ENCODE assay signal across 8 cellular contexts in genomic region chr12:102120886-102121285, GRCh38. TPM values are rescaled to one million over a fixed set of nuclear protein-coding genes. Genes with fewer than 3 reads are reported as not detected.
A peak's percentile ranks its signal among the peaks of the same experiment; 100 is the strongest.
DNase-seq lines count a peak whose midpoint lies in the region; ATAC-seq, FAIRE-seq and TF ChIP-seq lines count a peak whose summit lies in the region.

No MANE protein-coding gene starts in this region.

- H3K14ac ChIP-seq in H1 (ENCODE audit: insufficient read length), result no peak overlapping the region
- no peak overlapping the region for H3K14ac ChIP-seq in neuronal stem cell (ENCODE audit: low read length)

- TF ChIP-seq CTCF in Panc1 (IDR thresholded peaks at IDR 0.05) (no peak), H1 (IDR thresholded peaks at IDR 0.05; ENCODE audit: control extremely low read depth in 1 of 3, insufficient read depth in 1 of 3, low read depth in 1 of 3, low read length in 3 of 3) (no peak)

- peaks cover 5 to 52% of the 10 kb centered on the region in 2 experiments for H3K79me2 ChIP-seq in H1 (ENCODE audit: control insufficient read depth in 1 of 2, insufficient read depth in 2 of 2, low read length in 2 of 2)

- H2BK15ac ChIP-seq in H1 (ENCODE audit: low read length) (no peak overlapping the region), neuronal stem cell (ENCODE audit: low read length) (no peak overlapping the region)

- H3K79me1 ChIP-seq in H1 (ENCODE audit: low read depth, low read length) (0 out of 2 replicates have a peak, but pooled peaks cover 4% of the 10 kb centered on the region), neuronal stem cell (ENCODE audit: low read depth, low read length) (peaks cover 2% of the 10 kb centered on the region)

- peaks cover 12% of the 10 kb centered on the region for H3K4me1 ChIP-seq in Panc1 (ENCODE audit: control insufficient read depth, insufficient read depth, low read length)
- H3K4me1 ChIP-seq in H1 (replicated peaks in 1 of 4; ENCODE audit: control insufficient read depth in 3 of 4, insufficient read depth in 4 of 4, low read length in 3 of 4), result peaks cover 0 to 4% (median 3%) of the 10 kb centered on the region in 4 experiments; a peak in 3 of 7 replicates
- H3K4me1 ChIP-seq in neuronal stem cell (ENCODE audit: control insufficient read depth in 2 of 2, insufficient read depth in 1 of 2, low read depth in 1 of 2, low read length in 2 of 2), result peaks cover 0 to 5% of the 10 kb centered on the region in 2 donors

- H4K91ac ChIP-seq in H1 (replicated peaks; ENCODE audit: insufficient read length, low read length) (no peak overlapping the region), neuronal stem cell (ENCODE audit: low read depth, low read length, poor library complexity) (no peak overlapping the region)

- H2AK5ac ChIP-seq in H1 (ENCODE audit: low read depth, low read length) (no peak overlapping the region), neuronal stem cell (ENCODE audit: low read depth, low read length) (no peak overlapping the region)

- intact Hi-C loops in Panc1 (cut with micrococcal nuclease; ENCODE audit: unreplicated experiment), result no loop called here

- peaks cover 12% of the 10 kb centered on the region; the same call in 1 of the 2 replicates for H3K23me2 ChIP-seq in H1 (ENCODE audit: low read depth, low read length)

- H2BK5ac ChIP-seq in H1 (ENCODE audit: low read depth, low read length) (no peak overlapping the region), neuronal stem cell (ENCODE audit: low read length) (no peak overlapping the region)

- H2AFZ ChIP-seq in H1 (ENCODE audit: low read length) (peak overlapping the region; percentile 99; the same call in 1 of the 2 replicates), neuronal stem cell (ENCODE audit: low read length) (peak overlapping the region; percentile 93)

- CTCF ChIA-PET in Panc1 (lab: Charles Lee) (no interaction called here), H1 (lab: Charles Lee; ENCODE audit: partially characterized antibody) (interaction anchor here (0.7 to 1.9 kb wide), 2 partner anchors 24 to 755 kb away, joined by 3 to 5 read pairs; no protein-coding TSS in a partner anchor)

- H2BK20ac ChIP-seq in H1 (ENCODE audit: low read length), result no peak overlapping the region

- POLR2A ChIA-PET in Panc1 (lab: Charles Lee) (interaction anchor here (0.6 kb wide), 1 partner anchor 1016 kb away, joined by 5 read pairs; no protein-coding TSS in a partner anchor), H1 (lab: Charles Lee; ENCODE audit: partially characterized antibody) (interaction anchor here (1.1 to 1.9 kb wide), 4 partner anchors 11 to 231 kb away, joined by 3 to 5 read pairs (median 4); no protein-coding TSS in a partner anchor)

- H4K5ac ChIP-seq in H1 (ENCODE audit: insufficient read length, low read depth, low read length), result no peak overlapping the region

- DNase-seq in AG20443 (ENCODE audit: low spot score) (peak; percentile 24), GM12891 (ENCODE audit: insufficient read length, low spot score) (no peak), Panc1 (ENCODE audit: low read depth, low spot score) (no peak), H1 (ENCODE audit: low read depth in 1 of 2, low spot score in 2 of 2) (no peak), neuronal stem cell (ENCODE audit: low spot score) (no peak), activated gamma-delta T cell treated with Interleukin-2 at 50 U/mL for 16 hours (no peak)

- no peak for TF ChIP-seq EP300 in H1 (IDR thresholded peaks at IDR 0.05; ENCODE audit: borderline replicate concordance in 1 of 2, low read depth in 2 of 2, low read length in 2 of 2)

- no peak overlapping the region for H2BK120ac ChIP-seq in H1 (replicated peaks; ENCODE audit: low read depth, low read length)
- no peak overlapping the region for H2BK120ac ChIP-seq in neuronal stem cell (ENCODE audit: low read depth, low read length)

- TF ChIP-seq POLR2A in GM12891 (IDR thresholded peaks at IDR 0.05; ENCODE audit: low read depth, low read length), result no peak
- no peak for TF ChIP-seq POLR2A in H1 (IDR thresholded peaks at IDR 0.05; ENCODE audit: control extremely low read depth in 1 of 2, low read depth in 2 of 2, low read length in 2 of 2)

- H3K4me2 ChIP-seq in H1 (ENCODE audit: insufficient read depth in 1 of 2, low read depth in 2 of 2, low read length in 2 of 2), result peak overlapping the region; percentile 78 to 87
- peak overlapping the region; percentile 71 for H3K4me2 ChIP-seq in neuronal stem cell (ENCODE audit: insufficient read depth, low read length, poor library complexity, severe bottlenecking)

- H3K9ac ChIP-seq in H1 (replicated peaks in 1 of 4; ENCODE audit: extremely low read depth in 1 of 4, low read depth in 3 of 4, low read length in 3 of 4) (peak overlapping the region in 3 of 4 experiments; percentile 82 to 90 (median 86); a peak in 6 of 7 replicates), neuronal stem cell (ENCODE audit: low read depth, low read length, poor library complexity) (peak overlapping the region; percentile 55)

- WGBS in H1 (ENCODE audit: extremely low coverage in 1 of 2, insufficient coverage in 1 of 2, insufficient read length in 1 of 2, insufficient replicate concordance in 2 of 2, low coverage in 1 of 2, low lambda C conversion rate in 2 of 2, missing lambda C conversion rate in 1 of 2), 2 experiments, result 54 to 100% methylated on average over 1 to 4 of the region's 4 CpGs
- 100% methylated on average over 1 of the region's 4 CpGs; no CpG with 5 or more reads in 1 of the 2 donors for WGBS in neuronal stem cell (ENCODE audit: extremely low coverage in 2 of 2, insufficient read length in 2 of 2, insufficient replicate concordance in 1 of 2), 2 donors

- H2BK12ac ChIP-seq in H1 (ENCODE audit: low read depth, low read length) (no peak overlapping the region; the same call in 1 of the 2 replicates), neuronal stem cell (ENCODE audit: low read length) (no peak overlapping the region)

- H3K4ac ChIP-seq in H1 (replicated peaks; ENCODE audit: insufficient read length, low read depth, low read length), result no peak overlapping the region
- H3K4ac ChIP-seq in neuronal stem cell (ENCODE audit: low read length), result no peak overlapping the region

- H3K27me3 ChIP-seq in Panc1 (ENCODE audit: control insufficient read depth, insufficient read depth, low read length) (no peaks in the 10 kb centered on the region), H1 (replicated peaks in 1 of 4; ENCODE audit: control insufficient read depth in 3 of 4, extremely low read depth in 1 of 4, insufficient read depth in 3 of 4, low read length in 3 of 4) (no peaks in the 10 kb centered on the region), neuronal stem cell (ENCODE audit: control insufficient read depth in 3 of 3, insufficient read depth in 3 of 3, low read depth in 1 of 3, low read length in 3 of 3) (peaks cover 0 to 2% (median 0%) of the 10 kb centered on the region in 3 experiments)

- H3K56ac ChIP-seq in H1 (replicated peaks; ENCODE audit: insufficient read length, low read depth, low read length), result no peak overlapping the region

- peaks cover 7% of the 10 kb centered on the region for H3K36me3 ChIP-seq in Panc1 (ENCODE audit: control insufficient read depth, insufficient read depth, low read length)
- peaks cover 2 to 29% (median 10%) of the 10 kb centered on the region in 4 experiments; a peak in 6 of 8 replicates for H3K36me3 ChIP-seq in H1 (ENCODE audit: control insufficient read depth in 2 of 4, insufficient read depth in 4 of 4, low read length in 3 of 4)
- H3K36me3 ChIP-seq in neuronal stem cell (replicated peaks in 1 of 2; ENCODE audit: control insufficient read depth in 2 of 2, insufficient read depth in 2 of 2, low read length in 2 of 2), result peaks cover 7 to 51% of the 10 kb centered on the region in 2 donors

- peak overlapping the region; percentile 97 for H3K27ac ChIP-seq in Panc1 (ENCODE audit: low read length)
- H3K27ac ChIP-seq in H1 (ENCODE audit: low read depth, low read length), result no peak overlapping the region; the same call in 1 of the 2 replicates
- no peak overlapping the region for H3K27ac ChIP-seq in neuronal stem cell (replicated peaks; ENCODE audit: low read length)

- H4K8ac ChIP-seq in H1 (ENCODE audit: extremely low read depth, insufficient read depth, low read length) (no peak overlapping the region), neuronal stem cell (ENCODE audit: low read depth, low read length) (no peak overlapping the region)

- no peak for ATAC-seq in Panc1
- no peak for ATAC-seq in HG03108 (IDR thresholded peaks at IDR 0.05; ENCODE audit: unreplicated experiment)
- ATAC-seq in HG03342 (IDR thresholded peaks at IDR 0.05; ENCODE audit: unreplicated experiment), result no peak

- no peak overlapping the region for H3K18ac ChIP-seq in H1 (ENCODE audit: extremely low read depth, low read length)
- H3K18ac ChIP-seq in neuronal stem cell (ENCODE audit: low read length), result no peak overlapping the region

- peak overlapping the region; percentile 96 to 98 for H3K4me3 ChIP-seq in Panc1 (ENCODE audit: low read depth in 2 of 2, low read length in 2 of 2)
- H3K4me3 ChIP-seq in H1 (ENCODE audit: extremely low read depth in 1 of 4, insufficient read depth in 2 of 4, low read depth in 3 of 4, low read length in 4 of 4), result peak overlapping the region; percentile 74 to 99 (median 82)
- peak overlapping the region; percentile 82 to 96 for H3K4me3 ChIP-seq in neuronal stem cell (ENCODE audit: low read length in 2 of 2)

- in situ Hi-C loops in Panc1 (cut with HindIII; ENCODE audit: low pct_unique_long_range_greater_than_20kb, low sequenced_read_pairs), result no loop called here

- FAIRE-seq in GM12891 (lab: Jason Lieb, UNC), result peak; percentile 88
- FAIRE-seq in H1 (lab: Jason Lieb, UNC), result no peak

- H3K23ac ChIP-seq in H1 (ENCODE audit: insufficient read length), result no peak overlapping the region
- H3K23ac ChIP-seq in neuronal stem cell (ENCODE audit: low read depth, low read length, poor library complexity), result no peak overlapping the region

- H4K20me1 ChIP-seq in H1 (replicated peaks in 1 of 2; ENCODE audit: control insufficient read depth in 1 of 2, insufficient read depth in 2 of 2, low read length in 2 of 2), result peaks cover 2% of the 10 kb centered on the region in 2 experiments

- H3K9me3 ChIP-seq in Panc1 (ENCODE audit: control insufficient read depth, insufficient read depth, low read depth, low read length), result no peaks in the 10 kb centered on the region
- H3K9me3 ChIP-seq in H1 (ENCODE audit: insufficient read depth in 2 of 2, low read depth in 1 of 2, low read length in 1 of 2), result no peaks in the 10 kb centered on the region
- no peaks in the 10 kb centered on the region for H3K9me3 ChIP-seq in neuronal stem cell (replicated peaks in 1 of 2; ENCODE audit: control insufficient read depth in 2 of 2, insufficient read depth in 1 of 2, low read depth in 1 of 2, low read length in 2 of 2)

- TF ChIP-seq RAD21 in H1 (IDR thresholded peaks at IDR 0.05 in 1 of 2, conservative IDR thresholded peaks at IDR 0.05 in 1 of 2; ENCODE audit: low read depth in 2 of 2, low read length in 2 of 2), result no peak

- no TSS peak for BruUV-seq in Panc1 (replicated peaks; lab: Mats Ljungman, UMichigan)

RNA-seq across cellular contexts. Expression of gene PARPBP, which starts 0.9 kb away (rescaled TPM):
- 8.8 TPM for polyA plus RNA-seq in GM12891 (2012; ENCODE audit: low read depth, missing spikeins)
- 14.3 TPM for total RNA-seq in Panc1 (2021; ENCODE audit: unreplicated experiment)
- polyA plus RNA-seq in Panc1 (2012; ENCODE audit: insufficient read length), result 4.9 TPM
- total RNA-seq in H1 (2021; fragmentation: NEBNext Ultra II Directional; extraction: Animal tissue kit (Norgen Biotek cat#: 25700)), result 33.2 and 38.1 TPM in 2 replicates
- polyA plus RNA-seq in H1 (2011; rRNA removed), result 5.3 and 10.9 TPM in 2 replicates
- polyA plus RNA-seq in H1 (2011; cell fraction: cytosol; rRNA removed), result 16.8 TPM
- 5.2 TPM for polyA plus RNA-seq in H1 (2011; cell fraction: nucleus; rRNA removed)
- 14.8 to 22.9 TPM (median 15.8 TPM) in 4 replicates for polyA plus RNA-seq in H1 (2012, experiment 1 of 2)
- polyA plus RNA-seq in H1 (2012, experiment 2 of 2), result 3.8 TPM
- 19.9 TPM for polyA plus RNA-seq in H1 (2013, experiment 1 of 2)
- 20.2 TPM for polyA plus RNA-seq in H1 (2013, experiment 2 of 2)
- polyA minus RNA-seq in H1 (2011; rRNA and poly(A)+ RNA removed), result 18.7 and 22.7 TPM in 2 replicates
- 8.0 TPM for polyA minus RNA-seq in H1 (2011; cell fraction: cytosol; rRNA and poly(A)+ RNA removed)
- 40.6 TPM for polyA minus RNA-seq in H1 (2011; cell fraction: nucleus; rRNA and poly(A)+ RNA removed)
- polyA plus RNA-seq in neuronal stem cell (2013, experiment 1 of 2), result 17.8 TPM
- polyA plus RNA-seq in neuronal stem cell (2013, experiment 2 of 2), result 18.7 TPM

RNA-seq across cellular contexts. Expression of gene NUP37, which starts 1.0 kb away (rescaled TPM):
- polyA plus RNA-seq in GM12891 (2012; ENCODE audit: low read depth, missing spikeins), result 56.4 TPM
- total RNA-seq in Panc1 (2021; ENCODE audit: unreplicated experiment), result 47.7 TPM
- 27.4 TPM for polyA plus RNA-seq in Panc1 (2012; ENCODE audit: insufficient read length)
- total RNA-seq in H1 (2021; fragmentation: NEBNext Ultra II Directional; extraction: Animal tissue kit (Norgen Biotek cat#: 25700)), result 68.7 and 71.0 TPM in 2 replicates
- 24.1 and 53.5 TPM in 2 replicates for polyA plus RNA-seq in H1 (2011; rRNA removed)
- 49.5 TPM for polyA plus RNA-seq in H1 (2011; cell fraction: cytosol; rRNA removed)
- polyA plus RNA-seq in H1 (2011; cell fraction: nucleus; rRNA removed), result 7.2 TPM
- 55.4 to 89.6 TPM (median 73.6 TPM) in 4 replicates for polyA plus RNA-seq in H1 (2012, experiment 1 of 2)
- 24.1 TPM for polyA plus RNA-seq in H1 (2012, experiment 2 of 2)
- polyA plus RNA-seq in H1 (2013, experiment 1 of 2), result 53.4 TPM
- polyA plus RNA-seq in H1 (2013, experiment 2 of 2), result 53.6 TPM
- 36.5 and 45.4 TPM in 2 replicates for polyA minus RNA-seq in H1 (2011; rRNA and poly(A)+ RNA removed)
- polyA minus RNA-seq in H1 (2011; cell fraction: cytosol; rRNA and poly(A)+ RNA removed), result 19.3 TPM
- polyA minus RNA-seq in H1 (2011; cell fraction: nucleus; rRNA and poly(A)+ RNA removed), result 22.0 TPM
- 60.1 TPM for polyA plus RNA-seq in neuronal stem cell (2013, experiment 1 of 2)
- 61.3 TPM for polyA plus RNA-seq in neuronal stem cell (2013, experiment 2 of 2)

RNA-seq across cellular contexts. Expression of gene WASHC3, which starts 59.1 kb away (rescaled TPM):
- 32.4 TPM for polyA plus RNA-seq in GM12891 (2012; ENCODE audit: low read depth, missing spikeins)
- total RNA-seq in Panc1 (2021; ENCODE audit: unreplicated experiment), result 21.5 TPM
- 18.6 TPM for polyA plus RNA-seq in Panc1 (2012; ENCODE audit: insufficient read length)
- total RNA-seq in H1 (2021; fragmentation: NEBNext Ultra II Directional; extraction: Animal tissue kit (Norgen Biotek cat#: 25700)), result 5.4 and 7.4 TPM in 2 replicates
- 4.6 and 8.3 TPM in 2 replicates for polyA plus RNA-seq in H1 (2011; rRNA removed)
- 9.2 TPM for polyA plus RNA-seq in H1 (2011; cell fraction: cytosol; rRNA removed)
- 5.0 TPM for polyA plus RNA-seq in H1 (2011; cell fraction: nucleus; rRNA removed)
- 6.5 to 9.1 TPM (median 7.9 TPM) in 4 replicates for polyA plus RNA-seq in H1 (2012, experiment 1 of 2)
- polyA plus RNA-seq in H1 (2012, experiment 2 of 2), result 1.9 TPM
- 12.2 TPM for polyA plus RNA-seq in H1 (2013, experiment 1 of 2)
- polyA plus RNA-seq in H1 (2013, experiment 2 of 2), result 12.5 TPM
- polyA minus RNA-seq in H1 (2011; rRNA and poly(A)+ RNA removed), result 4.7 and 10.9 TPM in 2 replicates
- polyA minus RNA-seq in H1 (2011; cell fraction: cytosol; rRNA and poly(A)+ RNA removed), result 5.7 TPM
- polyA minus RNA-seq in H1 (2011; cell fraction: nucleus; rRNA and poly(A)+ RNA removed), result 6.5 TPM
- 33.3 TPM for polyA plus RNA-seq in neuronal stem cell (2013, experiment 1 of 2)
- polyA plus RNA-seq in neuronal stem cell (2013, experiment 2 of 2), result 32.5 TPM
